ENCODE assay signal across 1 cellular context in the genomic region with DNA sequence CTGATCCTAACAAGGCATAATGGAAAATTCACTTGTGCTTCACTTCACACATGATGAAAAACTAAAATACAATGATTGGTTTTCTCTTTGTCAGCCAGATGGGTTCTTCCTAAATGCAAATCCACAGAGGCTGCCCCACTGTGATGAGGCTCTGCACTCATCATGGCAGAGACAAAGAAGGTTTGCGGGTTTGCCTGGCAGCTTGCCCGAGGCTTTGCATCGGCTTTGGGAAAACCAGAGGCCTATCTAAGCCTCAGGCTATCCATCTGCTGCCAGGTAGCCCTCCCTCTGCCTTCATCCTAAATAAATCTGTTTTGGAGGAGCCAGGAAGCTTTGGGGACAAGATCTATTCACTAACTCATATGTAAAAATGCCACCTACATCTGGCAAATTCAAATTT.
TF ChIP-seq lines count a peak whose summit lies in the region.

No MANE protein-coding gene starts in this region.

TF ChIP-seq in GM23338, 12 proteins besides CTCF, POLR2A, EP300 and RAD21 (continued from another document):
- TF ChIP-seq, protein P1, sequence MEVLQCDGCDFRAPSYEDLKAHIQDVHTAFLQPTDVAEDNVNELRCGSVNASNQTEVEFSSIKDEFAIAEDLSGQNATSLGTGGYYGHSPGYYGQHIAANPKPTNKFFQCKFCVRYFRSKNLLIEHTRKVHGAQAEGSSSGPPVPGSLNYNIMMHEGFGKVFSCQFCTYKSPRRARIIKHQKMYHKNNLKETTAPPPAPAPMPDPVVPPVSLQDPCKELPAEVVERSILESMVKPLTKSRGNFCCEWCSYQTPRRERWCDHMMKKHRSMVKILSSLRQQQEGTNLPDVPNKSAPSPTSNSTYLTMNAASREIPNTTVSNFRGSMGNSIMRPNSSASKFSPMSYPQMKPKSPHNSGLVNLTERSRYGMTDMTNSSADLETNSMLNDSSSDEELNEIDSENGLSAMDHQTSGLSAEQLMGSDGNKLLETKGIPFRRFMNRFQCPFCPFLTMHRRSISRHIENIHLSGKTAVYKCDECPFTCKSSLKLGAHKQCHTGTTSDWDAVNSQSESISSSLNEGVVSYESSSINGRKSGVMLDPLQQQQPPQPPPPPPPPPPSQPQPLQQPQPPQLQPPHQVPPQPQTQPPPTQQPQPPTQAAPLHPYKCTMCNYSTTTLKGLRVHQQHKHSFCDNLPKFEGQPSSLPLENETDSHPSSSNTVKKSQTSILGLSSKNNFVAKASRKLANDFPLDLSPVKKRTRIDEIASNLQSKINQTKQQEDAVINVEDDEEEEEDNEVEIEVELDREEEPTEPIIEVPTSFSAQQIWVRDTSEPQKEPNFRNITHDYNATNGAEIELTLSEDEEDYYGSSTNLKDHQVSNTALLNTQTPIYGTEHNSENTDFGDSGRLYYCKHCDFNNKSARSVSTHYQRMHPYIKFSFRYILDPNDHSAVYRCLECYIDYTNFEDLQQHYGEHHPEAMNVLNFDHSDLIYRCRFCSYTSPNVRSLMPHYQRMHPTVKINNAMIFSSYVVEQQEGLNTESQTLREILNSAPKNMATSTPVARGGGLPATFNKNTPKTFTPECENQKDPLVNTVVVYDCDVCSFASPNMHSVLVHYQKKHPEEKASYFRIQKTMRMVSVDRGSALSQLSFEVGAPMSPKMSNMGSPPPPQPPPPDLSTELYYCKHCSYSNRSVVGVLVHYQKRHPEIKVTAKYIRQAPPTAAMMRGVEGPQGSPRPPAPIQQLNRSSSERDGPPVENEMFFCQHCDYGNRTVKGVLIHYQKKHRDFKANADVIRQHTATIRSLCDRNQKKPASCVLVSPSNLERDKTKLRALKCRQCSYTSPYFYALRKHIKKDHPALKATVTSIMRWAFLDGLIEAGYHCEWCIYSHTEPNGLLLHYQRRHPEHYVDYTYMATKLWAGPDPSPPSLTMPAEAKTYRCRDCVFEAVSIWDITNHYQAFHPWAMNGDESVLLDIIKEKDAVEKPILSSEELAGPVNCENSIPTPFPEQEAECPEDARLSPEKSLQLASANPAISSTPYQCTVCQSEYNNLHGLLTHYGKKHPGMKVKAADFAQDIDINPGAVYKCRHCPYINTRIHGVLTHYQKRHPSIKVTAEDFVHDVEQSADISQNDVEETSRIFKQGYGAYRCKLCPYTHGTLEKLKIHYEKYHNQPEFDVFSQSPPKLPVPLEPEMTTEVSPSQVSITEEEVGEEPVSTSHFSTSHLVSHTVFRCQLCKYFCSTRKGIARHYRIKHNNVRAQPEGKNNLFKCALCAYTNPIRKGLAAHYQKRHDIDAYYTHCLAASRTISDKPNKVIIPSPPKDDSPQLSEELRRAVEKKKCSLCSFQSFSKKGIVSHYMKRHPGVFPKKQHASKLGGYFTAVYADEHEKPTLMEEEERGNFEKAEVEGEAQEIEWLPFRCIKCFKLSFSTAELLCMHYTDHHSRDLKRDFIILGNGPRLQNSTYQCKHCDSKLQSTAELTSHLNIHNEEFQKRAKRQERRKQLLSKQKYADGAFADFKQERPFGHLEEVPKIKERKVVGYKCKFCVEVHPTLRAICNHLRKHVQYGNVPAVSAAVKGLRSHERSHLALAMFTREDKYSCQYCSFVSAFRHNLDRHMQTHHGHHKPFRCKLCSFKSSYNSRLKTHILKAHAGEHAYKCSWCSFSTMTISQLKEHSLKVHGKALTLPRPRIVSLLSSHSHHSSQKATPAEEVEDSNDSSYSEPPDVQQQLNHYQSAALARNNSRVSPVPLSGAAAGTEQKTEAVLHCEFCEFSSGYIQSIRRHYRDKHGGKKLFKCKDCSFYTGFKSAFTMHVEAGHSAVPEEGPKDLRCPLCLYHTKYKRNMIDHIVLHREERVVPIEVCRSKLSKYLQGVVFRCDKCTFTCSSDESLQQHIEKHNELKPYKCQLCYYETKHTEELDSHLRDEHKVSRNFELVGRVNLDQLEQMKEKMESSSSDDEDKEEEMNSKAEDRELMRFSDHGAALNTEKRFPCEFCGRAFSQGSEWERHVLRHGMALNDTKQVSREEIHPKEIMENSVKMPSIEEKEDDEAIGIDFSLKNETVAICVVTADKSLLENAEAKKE (CRISPR knock-in tag; IDR thresholded peaks at IDR 0.05): no peak
- no peak for TF ChIP-seq EZH2 (IDR thresholded peaks at IDR 0.05; ENCODE audit: low read depth, unreplicated experiment)
